In the genomic region with DNA sequence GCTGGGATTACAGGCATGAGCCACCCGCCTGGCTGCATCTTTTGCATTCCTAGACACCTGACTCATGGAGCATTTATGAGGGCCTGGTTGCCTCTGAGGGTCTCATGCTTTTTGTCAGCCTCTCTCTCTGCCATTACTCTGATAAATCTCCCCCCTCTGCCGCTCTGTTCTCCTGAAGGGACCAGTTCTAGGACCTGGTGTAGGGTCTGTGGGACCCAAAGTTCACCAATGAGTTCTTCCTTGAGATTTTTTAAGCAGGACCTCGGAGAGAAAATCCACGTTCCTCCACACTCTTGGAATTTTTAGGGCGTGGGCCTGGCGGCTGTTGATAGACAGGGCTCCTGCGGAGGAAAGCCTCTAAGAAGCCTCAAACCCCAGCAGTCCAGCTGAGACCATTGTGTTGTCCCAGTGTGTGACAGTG, we compare ENCODE assay signal across 16 cellular contexts.
DNase-seq lines count a peak whose midpoint lies in the region; ATAC-seq, FAIRE-seq and TF ChIP-seq lines count a peak whose summit lies in the region.
"Had no signal": no experiment of that assay in that cellular context is flagged by ENCODE, and none has a peak within 500 bp of the region (broad histone marks: within the 10 kb centered on the region; RNA-seq: fewer than 3 reads in every experiment).

No MANE protein-coding gene starts in this region.

- H3K27ac ChIP-seq in right cardiac atrium (ENCODE audit: low read length) = peak overlapping the region; percentile 58
- peak overlapping the region; percentile 10 for H3K27ac ChIP-seq in endothelial cell of umbilical vein (ENCODE audit: insufficient read depth, low read depth, low read length)
- H3K27ac ChIP-seq in neural progenitor cell = no peak overlapping the region
- peak overlapping the region; percentile 94 to 95 for H3K27ac ChIP-seq in aorta (ENCODE audit: low read depth in 1 of 2, low read length in 2 of 2)
- H3K27ac ChIP-seq: neutrophil, VCaP had no signal

- no peaks in the 10 kb centered on the region for H3K36me3 Mint-ChIP-seq in neural progenitor cell

- H3K27me3 ChIP-seq in right cardiac atrium (ENCODE audit: control insufficient read depth, insufficient read depth) (no peaks in the 10 kb centered on the region), endothelial cell of umbilical vein (ENCODE audit: control insufficient read depth in 2 of 2, insufficient read depth in 2 of 2, low read length in 2 of 2) (no peaks in the 10 kb centered on the region), neural progenitor cell (no peaks in the 10 kb centered on the region), aorta (ENCODE audit: control insufficient read depth in 1 of 2, insufficient read depth in 2 of 2, low read length in 1 of 2) (no peaks in the 10 kb centered on the region)

- FAIRE-seq in endothelial cell of umbilical vein (lab: Jason Lieb, UNC) = no peak

- H3K9ac ChIP-seq in endothelial cell of umbilical vein (replicated peaks; ENCODE audit: extremely low read depth, insufficient read depth, low read length) (no peak overlapping the region), neural progenitor cell (no peak overlapping the region)

- no peak overlapping the region for H3K4me3 ChIP-seq in right cardiac atrium (ENCODE audit: low read length)
- no peak overlapping the region for H3K4me3 ChIP-seq in endothelial cell of umbilical vein (replicated peaks in 1 of 3; ENCODE audit: insufficient read depth in 1 of 3, low read depth in 1 of 3, low read length in 3 of 3)
- no peak overlapping the region for H3K4me3 ChIP-seq in neural progenitor cell
- H3K4me3 ChIP-seq in aorta (ENCODE audit: low read length in 2 of 2) = no peak overlapping the region

- H3K9me3 ChIP-seq in right cardiac atrium (ENCODE audit: control insufficient read depth, low read length) = no peaks in the 10 kb centered on the region
- no peaks in the 10 kb centered on the region for H3K9me3 ChIP-seq in endothelial cell of umbilical vein (replicated peaks; ENCODE audit: control insufficient read depth, insufficient read depth, low read length)
- H3K9me3 ChIP-seq in neural progenitor cell (ENCODE audit: low read depth) = no peaks in the 10 kb centered on the region
- H3K9me3 ChIP-seq in aorta (ENCODE audit: control insufficient read depth, low read length) = no peaks in the 10 kb centered on the region
- H3K9me3 ChIP-seq: neutrophil had no signal

- peak in 1 of 3 donors; percentile 28 for DNase-seq in right cardiac atrium
- DNase-seq in left cardiac atrium = no peak
- DNase-seq in endothelial cell of umbilical vein (ENCODE audit: low read depth, low spot score) = no peak
- peak; percentile 39 for DNase-seq in neural progenitor cell (ENCODE audit: low spot score)
- DNase-seq in aorta = no peak
- no peak for DNase-seq in CD1c-positive myeloid dendritic cell (ENCODE audit: extremely low spot score)
- DNase-seq in HPDE6-E6E7 (ENCODE audit: extremely low spot score) = no peak
- no peak for DNase-seq in hypothalamus (lab: John Stamatoyannopoulos, UW)
- DNase-seq: activated CD8-positive, alpha-beta memory T cell treated with anti-CD3 and anti-CD28 coated beads, Interleukin-2, amount 50 U/mL, for 4 hours; amniotic stem cell; DMS79; NCI-H526; SIG-M5; stimulated activated CD4-positive, alpha-beta T cell treated with anti-CD3 and anti-CD28 coated beads, Interleukin-2, amount 100 ng/mL, for 48 hours had no signal

- no peaks in the 10 kb centered on the region for H3F3A ChIP-seq in neural progenitor cell (ENCODE audit: low read depth)

- peak overlapping the region; percentile 10 for H3K4me3 Mint-ChIP-seq in neural progenitor cell

- CTCF ChIA-PET in endothelial cell of umbilical vein (lab: Charles Lee) = interaction anchor here (1.2 kb wide), 1 partner anchor 16 kb away, joined by 3 read pairs; no protein-coding TSS in a partner anchor

- WGBS in right cardiac atrium = 86% methylated on average over 7 of the region's 7 CpGs
- 51 to 60% methylated on average over 7 of the region's 7 CpGs for WGBS in aorta, 2 donors

- H3K4me1 ChIP-seq in right cardiac atrium (ENCODE audit: control insufficient read depth, insufficient read depth, low read length) = peaks cover 19% of the 10 kb centered on the region
- peaks cover 51% of the 10 kb centered on the region for H3K4me1 ChIP-seq in endothelial cell of umbilical vein (ENCODE audit: control insufficient read depth, extremely low read depth, insufficient read depth, low read length)
- peaks cover 25% of the 10 kb centered on the region for H3K4me1 ChIP-seq in neural progenitor cell
- peaks cover 3 to 21% of the 10 kb centered on the region in 2 donors for H3K4me1 ChIP-seq in aorta (ENCODE audit: control insufficient read depth in 1 of 2, insufficient read depth in 2 of 2, low read length in 2 of 2)

- H3K27me3 Mint-ChIP-seq in neural progenitor cell (ENCODE audit: insufficient read depth, low read depth) = peaks cover 3% of the 10 kb centered on the region

- H3K4me2 ChIP-seq in endothelial cell of umbilical vein (ENCODE audit: insufficient read depth, low read length) (no peak overlapping the region), neural progenitor cell (peak overlapping the region; percentile 1)

- peaks cover 45% of the 10 kb centered on the region for H3K4me1 Mint-ChIP-seq in neural progenitor cell

- H3K27ac Mint-ChIP-seq in neural progenitor cell = no peak overlapping the region

- no TSS peak for BruUV-seq in endothelial cell of umbilical vein (replicated peaks; lab: Mats Ljungman, UMichigan)

- no peaks in the 10 kb centered on the region for H3K9me3 Mint-ChIP-seq in neural progenitor cell

- no peaks in the 10 kb centered on the region for H3K9me1 ChIP-seq in endothelial cell of umbilical vein (replicated peaks; ENCODE audit: control insufficient read depth, extremely low read depth, insufficient read depth, low read length)

- no peaks in the 10 kb centered on the region for H3K36me3 ChIP-seq in endothelial cell of umbilical vein (ENCODE audit: control insufficient read depth in 2 of 2, extremely low read depth in 1 of 2, insufficient read depth in 2 of 2, low read length in 2 of 2)
- H3K36me3 ChIP-seq in neural progenitor cell = no peaks in the 10 kb centered on the region
- no peaks in the 10 kb centered on the region for H3K36me3 ChIP-seq in aorta (ENCODE audit: control insufficient read depth in 1 of 2, insufficient read depth in 2 of 2, low read length in 1 of 2)
- H3K36me3 ChIP-seq: neutrophil had no signal

- no peak for TF ChIP-seq POLR2A in endothelial cell of umbilical vein (IDR thresholded peaks at IDR 0.05; ENCODE audit: low read depth, low read length)

- intact Hi-C loops in right cardiac atrium (cut with DNase I) (loop anchor here in 1 of 4 donors (10.0 kb wide), 2 partner anchors 73 to 197 kb away; partner anchors contain the start of gene SLC45A1), left cardiac atrium (cut with DNase I) (no loop called here), endothelial cell of umbilical vein (cut with micrococcal nuclease) (no loop called here), aorta (cut with DNase I) (loop anchor here in 1 of 2 donors (5.0 kb wide), 1 partner anchor 194 kb away; no protein-coding TSS in a partner anchor)

- no peaks in the 10 kb centered on the region for H3K79me2 ChIP-seq in endothelial cell of umbilical vein (ENCODE audit: control insufficient read depth, insufficient read depth, low read length)
- H3K79me2 ChIP-seq in neural progenitor cell (ENCODE audit: low read depth) = no peaks in the 10 kb centered on the region

- H4K20me1 ChIP-seq in endothelial cell of umbilical vein (replicated peaks; ENCODE audit: control insufficient read depth, extremely low read depth, insufficient read depth, low read length) = no peaks in the 10 kb centered on the region
- H4K20me1 ChIP-seq in neural progenitor cell (ENCODE audit: low read depth) = no peaks in the 10 kb centered on the region

- TF ChIP-seq CTCF in endothelial cell of umbilical vein (IDR thresholded peaks at IDR 0.05; ENCODE audit: extremely low read depth in 1 of 2, insufficient read depth in 1 of 2, low read depth in 1 of 2, low read length in 2 of 2) (no peak), neural progenitor cell (IDR thresholded peaks at IDR 0.05) (no peak)

- H2AFZ ChIP-seq in endothelial cell of umbilical vein (ENCODE audit: low read depth, low read length) = no peak overlapping the region
- peak overlapping the region; percentile 31 for H2AFZ ChIP-seq in neural progenitor cell (replicated peaks)

- dilution Hi-C loops in endothelial cell of umbilical vein (cut with MboI; ENCODE audit: extremely low pct_ligation_motif_present, low sequenced_read_pairs) = no loop called here

- ATAC-seq in right cardiac atrium (no peak), left cardiac atrium (no peak), aorta (ENCODE audit: low FRiP score) (no peak)

- POLR2A ChIA-PET in endothelial cell of umbilical vein (lab: Charles Lee) = no interaction called here

TF ChIP-seq in endothelial cell of umbilical vein, 7 proteins besides CTCF, POLR2A, EP300 and RAD21:
- no peak for TF ChIP-seq POLR2AphosphoS5 (IDR thresholded peaks at IDR 0.05; ENCODE audit: insufficient read depth, low read depth, low read length)
- no peak for TF ChIP-seq EZH2 (IDR thresholded peaks at IDR 0.05; ENCODE audit: borderline replicate concordance, low read depth, low read length, severe bottlenecking)
- no peak for TF ChIP-seq FOS (IDR thresholded peaks at IDR 0.05; ENCODE audit: borderline replicate concordance, insufficient read depth, low read length)
- TF ChIP-seq, protein P1, sequence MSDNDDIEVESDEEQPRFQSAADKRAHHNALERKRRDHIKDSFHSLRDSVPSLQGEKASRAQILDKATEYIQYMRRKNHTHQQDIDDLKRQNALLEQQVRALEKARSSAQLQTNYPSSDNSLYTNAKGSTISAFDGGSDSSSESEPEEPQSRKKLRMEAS (IDR thresholded peaks at IDR 0.05; ENCODE audit: insufficient read depth, insufficient read length) = no peak
- no peak for TF ChIP-seq GATA2 (IDR thresholded peaks at IDR 0.05; ENCODE audit: insufficient read depth, insufficient read length, low read depth, low read length)
- no peak for TF ChIP-seq MYC (IDR thresholded peaks at IDR 0.05; ENCODE audit: low read depth, low read length)
- TF ChIP-seq JUN (IDR thresholded peaks at IDR 0.05; ENCODE audit: borderline replicate concordance, insufficient read depth, insufficient read length, low read depth) = no peak
